ENCODE assay signal across 13 cellular contexts in genomic region chr1:213231795-213232231, GRCh38.
DNase-seq lines count a peak whose midpoint lies in the region; ATAC-seq, FAIRE-seq and TF ChIP-seq lines count a peak whose summit lies in the region.
"Had no signal": no experiment of that assay in that cellular context is flagged by ENCODE, and none has a peak within 500 bp of the region (broad histone marks: within the 10 kb centered on the region; RNA-seq: fewer than 3 reads in every experiment).

No MANE protein-coding gene starts in this region.

- no peak for TF ChIP-seq EP300 in esophagus muscularis mucosa (IDR thresholded peaks at IDR 0.05)

- H3K27me3 Mint-ChIP-seq in endodermal cell (ENCODE audit: insufficient read depth): no peaks in the 10 kb centered on the region

- H3K9me3 ChIP-seq in endodermal cell (ENCODE audit: control insufficient read depth, low read length) (no peaks in the 10 kb centered on the region), esophagus muscularis mucosa (no peaks in the 10 kb centered on the region)

- H3K4me1 Mint-ChIP-seq in endodermal cell: peaks cover 26% of the 10 kb centered on the region

- H3K4me1 ChIP-seq in endodermal cell (ENCODE audit: control insufficient read depth, insufficient read depth, low read length) (peaks cover 11% of the 10 kb centered on the region), esophagus muscularis mucosa (no peaks in the 10 kb centered on the region)

- peaks cover 10% of the 10 kb centered on the region for H3K36me3 Mint-ChIP-seq in endodermal cell (ENCODE audit: low read depth)

- no peak for TF ChIP-seq CTCF in endodermal cell (conservative IDR thresholded peaks at IDR 0.05)
- no peak for TF ChIP-seq CTCF in esophagus muscularis mucosa (IDR thresholded peaks at IDR 0.05)
- no peak for TF ChIP-seq CTCF in D721Med (IDR thresholded peaks at IDR 0.05; ENCODE audit: insufficient read depth, missing control alignments)

- TF ChIP-seq POLR2A in esophagus muscularis mucosa (IDR thresholded peaks at IDR 0.05; ENCODE audit: low read depth): no peak

- DNase-seq in HCEC 1CT (peak; percentile 28), NCI-H2171 treated with DMSO at 0.1 percent for 48 hours (lab: John Stamatoyannopoulos, UW) (peak; percentile 79), endodermal cell (peak; percentile 82), retina (peak; percentile 57), esophagus muscularis mucosa (ENCODE audit: extremely low spot score) (no peak), Right ventricle myocardium inferior (ENCODE audit: missing footprints) (no peak), D721Med (ENCODE audit: insufficient read length, low spot score) (no peak)
- DNase-seq: activated CD8-positive, alpha-beta memory T cell treated with anti-CD3 and anti-CD28 coated beads, Interleukin-2, amount 50 U/mL, for 4 hours; amygdala; DMS79; effector CD8-positive, alpha-beta T cell; Kasumi-1; stimulated activated CD4-positive, alpha-beta T cell treated with anti-CD3 and anti-CD28 coated beads, Interleukin-12 subunit alpha, Interleukin-12 subunit beta, amount 100 ng/mL, for 4 hours had no signal

- intact Hi-C loops in esophagus muscularis mucosa (cut with DNase I) (no loop called here), Right ventricle myocardium inferior (cut with DNase I) (no loop called here)

- H3K4me3 Mint-ChIP-seq in endodermal cell: no peak overlapping the region

- FAIRE-seq in D721Med (lab: Jason Lieb, UNC): no peak

- no peaks in the 10 kb centered on the region for H3K9me3 Mint-ChIP-seq in endodermal cell

- H3K36me3 ChIP-seq in endodermal cell (ENCODE audit: control insufficient read depth, insufficient read depth, low read length) (peaks cover 26% of the 10 kb centered on the region), esophagus muscularis mucosa (peaks cover 7 to 15% (median 11%) of the 10 kb centered on the region in 4 donors)

- H3K27ac ChIP-seq in endodermal cell (ENCODE audit: low read depth, low read length) (no peak overlapping the region), esophagus muscularis mucosa (replicated peaks in 1 of 4) (no peak overlapping the region)

- H3K4me3 ChIP-seq in endodermal cell (ENCODE audit: low read length): no peak overlapping the region
- H3K4me3 ChIP-seq in esophagus muscularis mucosa: no peak overlapping the region

- H3K9ac ChIP-seq in endodermal cell (ENCODE audit: extremely low read depth, low read length, poor library complexity, severe bottlenecking): no peak overlapping the region

- no peak overlapping the region for H3K27ac Mint-ChIP-seq in endodermal cell

- no peak for ATAC-seq in Right ventricle myocardium inferior

- WGBS in endodermal cell (ENCODE audit: insufficient coverage in 1 of 2, insufficient read length in 1 of 2), 2 experiments: 13 to 23% methylated on average over 4 of the region's 4 CpGs
- 70% methylated on average over 4 of the region's 4 CpGs for WGBS in esophagus muscularis mucosa

- H3K27me3 ChIP-seq in endodermal cell (ENCODE audit: control insufficient read depth, insufficient read depth, low read length, poor library complexity, severe bottlenecking) (no peaks in the 10 kb centered on the region), esophagus muscularis mucosa (no peaks in the 10 kb centered on the region)

Comparison
In these comparisons a context has a peak if more than half of its experiments do, and no peak if none do; other contexts are left out.
1. DNase-seq: peak in HCEC 1CT (single experiment), NCI-H2171 treated with DMSO at 0.1 percent for 48 hours (single experiment), endodermal cell (single experiment) and retina (single experiment); none in esophagus muscularis mucosa (single experiment), Right ventricle myocardium inferior (single experiment) and D721Med (single experiment).